11 cellular contexts compared by ENCODE assay signal in genomic region chr15:100687532-100688215, GRCh38.
A peak's percentile ranks its signal among the peaks of the same experiment; 100 is the strongest.
DNase-seq lines count a peak whose midpoint lies in the region; ATAC-seq, FAIRE-seq and TF ChIP-seq lines count a peak whose summit lies in the region.
"Had no signal": no experiment of that assay in that cellular context is flagged by ENCODE, and none has a peak within 500 bp of the region (broad histone marks: within the 10 kb centered on the region; RNA-seq: fewer than 3 reads in every experiment).

No MANE protein-coding gene starts in this region.

- H3K27ac ChIP-seq in AG04450 (ENCODE audit: low read depth, low read length) (peak overlapping the region; percentile 85), epithelial cell of prostate (peak overlapping the region; percentile 85), muscle layer of duodenum (ENCODE audit: low read length) (peak overlapping the region; percentile 19)

- CTCF ChIA-PET in AG04450 (lab: Charles Lee), result interaction anchor here (0.6 to 1.3 kb wide), 3 partner anchors 229 to 337 kb away, joined by 3 to 4 read pairs (median 3); no protein-coding TSS in a partner anchor

- peaks cover 15% of the 10 kb centered on the region for H3K27me3 Mint-ChIP-seq in mesothelial cell of epicardium (ENCODE audit: low read depth)

- H3K4me3 ChIP-seq in AG04450 (ENCODE audit: low read depth, low read length) (peak overlapping the region; percentile 23), muscle layer of duodenum (ENCODE audit: low read depth in 1 of 2, low read length in 2 of 2) (no peak overlapping the region)

- TF ChIP-seq CTCF in AG04450 (IDR thresholded peaks at IDR 0.05; ENCODE audit: low read depth, low read length) (no peak), mesothelial cell of epicardium (IDR thresholded peaks at IDR 0.05; ENCODE audit: unreplicated experiment) (no peak)

- H3K36me3 Mint-ChIP-seq in mesothelial cell of epicardium, result no peaks in the 10 kb centered on the region

- POLR2A ChIA-PET in AG04450 (lab: Yijun Ruan, JAX), result no interaction called here

- no peak for DNase-seq in AG04450 (ENCODE audit: low read depth, low spot score)
- peak; percentile 27 for DNase-seq in RCC 7860 (ENCODE audit: low spot score)
- no peak for DNase-seq in epithelial cell of prostate (ENCODE audit: low read depth, low spot score)
- no peak for DNase-seq in mesothelial cell of epicardium (ENCODE audit: low spot score in 2 of 2, unreplicated experiment in 2 of 2)
- no peak for DNase-seq in HuH-7.5 (ENCODE audit: low spot score)
- DNase-seq in DMS 273 (lab: John Stamatoyannopoulos, UW; ENCODE audit: unreplicated experiment), result no peak
- DNase-seq: NCI-H69 had no signal

- H3K27me3 ChIP-seq in AG04450 (ENCODE audit: control insufficient read depth, insufficient read depth, low read length) (no peaks in the 10 kb centered on the region), muscle layer of duodenum (ENCODE audit: low read depth, low read length) (no peaks in the 10 kb centered on the region)

- H3K4me1 ChIP-seq in muscle layer of duodenum (ENCODE audit: control insufficient read depth in 1 of 2, insufficient read depth in 2 of 2, low read length in 2 of 2), result peaks cover 0 to 13% of the 10 kb centered on the region in 2 donors

- peaks cover 2% of the 10 kb centered on the region for H3K4me1 Mint-ChIP-seq in mesothelial cell of epicardium

- FAIRE-seq in RCC 7860 (lab: Jason Lieb, UNC), result no peak
- FAIRE-seq: islet of Langerhans had no signal

- H3K27ac Mint-ChIP-seq in mesothelial cell of epicardium, result no peak overlapping the region
- H3K27ac Mint-ChIP-seq: T-helper 2 cell treated with Interferon-gamma antibody and Interleukin-4, amounts not matched to agents 5 μg/mL and 100 μg/mL, for 36 hours had no signal

- H3K9me3 ChIP-seq in AG04450 (ENCODE audit: control insufficient read depth, insufficient read depth, low read length) (no peaks in the 10 kb centered on the region; the same call in 1 of the 2 replicates), muscle layer of duodenum (ENCODE audit: control insufficient read depth in 1 of 2, low read length in 2 of 2) (no peaks in the 10 kb centered on the region)

- H3K36me3 ChIP-seq in muscle layer of duodenum (ENCODE audit: control insufficient read depth in 1 of 2, insufficient read depth in 2 of 2, low read length in 2 of 2), result no peaks in the 10 kb centered on the region

- ATAC-seq in HG02852 (IDR thresholded peaks at IDR 0.05; ENCODE audit: unreplicated experiment), result no peak

- no peaks in the 10 kb centered on the region for H3K9me3 Mint-ChIP-seq in mesothelial cell of epicardium
- H3K9me3 Mint-ChIP-seq: T-helper 2 cell treated with Interferon-gamma antibody and Interleukin-4, amounts not matched to agents 5 μg/mL and 100 μg/mL, for 36 hours had no signal

- H3K4me3 Mint-ChIP-seq in mesothelial cell of epicardium, result no peak overlapping the region
- H3K4me3 Mint-ChIP-seq: T-helper 2 cell treated with Interferon-gamma antibody and Interleukin-4, amounts not matched to agents 5 μg/mL and 100 μg/mL, for 36 hours had no signal

Comparison
In these comparisons a context has a peak if more than half of its experiments do, and no peak if none do; other contexts are left out.
1. H3K27ac ChIP-seq: peak in every context shown above with its lines; median percentile 85 in AG04450; 85 in epithelial cell of prostate; 19 in muscle layer of duodenum.